Comparison of ENCODE assay signal across 8 cellular contexts in the genomic region with DNA sequence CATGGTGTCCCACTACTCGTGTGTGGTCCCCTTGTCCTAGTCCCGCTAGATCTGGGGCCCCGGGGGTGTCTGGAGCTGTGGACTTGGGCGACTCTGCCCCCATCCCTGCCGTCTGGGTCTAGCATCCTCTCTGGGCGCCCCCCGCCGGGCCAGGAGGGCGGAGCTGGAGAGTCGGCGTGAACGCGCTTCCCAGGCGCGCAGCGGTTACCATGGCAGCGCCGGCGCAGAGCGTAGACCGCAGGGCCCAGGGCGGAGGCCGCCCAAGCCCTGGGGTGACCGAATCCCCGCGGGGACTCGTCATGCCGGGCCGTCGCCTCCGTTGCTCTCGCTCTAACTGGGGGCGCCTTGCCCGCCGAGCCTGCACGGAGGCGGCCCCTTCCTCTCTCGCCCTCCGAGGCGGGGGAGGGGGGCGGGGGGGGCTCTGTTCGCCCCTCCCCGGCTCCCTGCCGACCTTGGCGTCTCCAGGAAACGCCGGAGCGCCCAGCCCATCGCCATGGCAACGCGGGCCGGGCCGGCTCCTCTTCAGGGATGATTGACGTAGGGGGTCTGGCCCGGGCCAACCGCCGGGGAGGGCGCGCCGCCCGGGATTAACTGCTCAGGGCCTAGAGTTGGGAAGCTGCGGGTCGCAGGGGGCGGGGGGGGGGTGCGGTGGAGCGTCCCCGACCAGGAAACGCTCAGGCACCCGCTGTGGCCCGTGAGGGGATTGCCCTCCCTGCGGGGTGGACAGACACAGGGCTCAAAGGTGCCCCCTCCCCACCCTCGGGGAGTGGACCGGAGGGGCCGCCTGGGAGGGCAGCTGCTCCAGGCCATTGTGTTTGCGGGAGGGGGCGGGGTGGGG. TPM values are rescaled to one million over a fixed set of nuclear protein-coding genes. Genes with fewer than 3 reads are reported as not detected.
A peak's percentile ranks its signal among the peaks of the same experiment; 100 is the strongest.
DNase-seq lines count a peak whose midpoint lies in the region; ATAC-seq and TF ChIP-seq lines count a peak whose summit lies in the region.

No MANE protein-coding gene starts in this region.

- CTCF ChIA-PET in AG04449 (lab: Yijun Ruan, JAX) = interaction anchor here (1.0 to 1.3 kb wide), 4 partner anchors 9 to 18 kb away, joined by 3 to 6 read pairs (median 4); a partner anchor contains a TSS

- H3K4me3 ChIP-seq in AG04449 (ENCODE audit: low read depth, low read length) = peak overlapping the region; percentile 32
- H3K4me3 ChIP-seq in SJSA1 = peak overlapping the region; percentile 45

- H3K4me1 ChIP-seq in SJSA1 (replicated peaks) = peaks cover 29% of the 10 kb centered on the region

- POLR2A ChIA-PET in AG04449 (lab: Yijun Ruan, JAX) = interaction anchor here (1.0 kb wide), 1 partner anchor 10 kb away, joined by 3 read pairs; a partner anchor contains a TSS

- H3K36me3 ChIP-seq in SJSA1 = no peaks in the 10 kb centered on the region

- H3K9me3 ChIP-seq in SJSA1 (replicated peaks) = 0 out of 2 replicates have a peak, but pooled peaks cover 3% of the 10 kb centered on the region

- intact Hi-C loops in cardiac septum (cut with DNase I) (no loop called here), posterior vena cava (cut with DNase I) (no loop called here)

- no peak for DNase-seq in AG04449 (ENCODE audit: low read depth, low spot score)
- peak; percentile 87 to 90 for DNase-seq in SJSA1 (ENCODE audit: low read depth in 1 of 2, low spot score in 2 of 2)
- peak; percentile 84 for DNase-seq in cardiac septum (ENCODE audit: low spot score)
- DNase-seq in posterior vena cava (ENCODE audit: low spot score) = peak; percentile 93
- no peak for DNase-seq in kidney glomerular epithelial cell (lab: John Stamatoyannopoulos, UW)

- peak overlapping the region; percentile 59 for H3K4me3 Mint-ChIP-seq in activated naive CD4-positive, alpha-beta T cell treated with anti-CD3 and anti-CD28 coated beads, Interleukin-2, amount 50 U/mL, for 24 hours

- no peaks in the 10 kb centered on the region for H3K27me3 Mint-ChIP-seq in activated naive CD4-positive, alpha-beta T cell treated with anti-CD3 and anti-CD28 coated beads, Interleukin-2, amount 50 U/mL, for 24 hours

- no peaks in the 10 kb centered on the region for H3K36me3 Mint-ChIP-seq in activated naive CD4-positive, alpha-beta T cell treated with anti-CD3 and anti-CD28 coated beads, Interleukin-2, amount 50 U/mL, for 24 hours

- H3K27me3 ChIP-seq in SJSA1 (replicated peaks) = no peaks in the 10 kb centered on the region

- peak overlapping the region; percentile 89 for H3K27ac ChIP-seq in SJSA1

- peaks cover 10% of the 10 kb centered on the region for H3K4me1 Mint-ChIP-seq in activated naive CD4-positive, alpha-beta T cell treated with anti-CD3 and anti-CD28 coated beads, Interleukin-2, amount 50 U/mL, for 24 hours

- H3K27ac Mint-ChIP-seq in activated naive CD4-positive, alpha-beta T cell treated with anti-CD3 and anti-CD28 coated beads, Interleukin-2, amount 50 U/mL, for 24 hours = no peak overlapping the region

- no peaks in the 10 kb centered on the region for H3K9me3 Mint-ChIP-seq in activated naive CD4-positive, alpha-beta T cell treated with anti-CD3 and anti-CD28 coated beads, Interleukin-2, amount 50 U/mL, for 24 hours

- no peak for TF ChIP-seq CTCF in AG04449 (IDR thresholded peaks at IDR 0.05; ENCODE audit: insufficient read depth, low read length, missing control alignments)

- ATAC-seq in GM19043 (IDR thresholded peaks at IDR 0.05; ENCODE audit: low read depth, unreplicated experiment) (peak; percentile 56), HG03565 (IDR thresholded peaks at IDR 0.05; ENCODE audit: unreplicated experiment) (peak; percentile 59)

RNA-seq across cellular contexts. Expression of a gene that starts 8.9 kb away (rescaled TPM):
- 2.0 and 5.4 TPM in 2 replicates for total RNA-seq in SJSA1 (2014; rRNA removed; shearing (Covaris generic))
- 32.9 TPM for total RNA-seq in cardiac septum
- 10 to 100 TPM; 27.5 to 28.1 TPM for total RNA-seq in posterior vena cava

RNA-seq across cellular contexts. Expression of a gene that starts 9.9 kb away (rescaled TPM):
- total RNA-seq in SJSA1 (2014; rRNA removed; shearing (Covaris generic)) = 18.9 and 43.4 TPM in 2 replicates
- total RNA-seq in cardiac septum = 47.4 TPM
- total RNA-seq in posterior vena cava = 10 to 100 TPM; 54.4 to 56.9 TPM

RNA-seq across cellular contexts. Expression of a gene that starts 31.6 kb away (rescaled TPM):
- total RNA-seq in SJSA1 (2014; rRNA removed; shearing (Covaris generic)) = not detected in 2 replicates
- total RNA-seq in cardiac septum = 2.5 TPM
- total RNA-seq in posterior vena cava = 10 to 100 TPM in 1 of 2 donors, 1 to 10 TPM in 1; 6.8 to 16.8 TPM

RNA-seq across cellular contexts. Expression of a gene that starts 43.1 kb away (rescaled TPM):
- 12.4 and 21.9 TPM in 2 replicates for total RNA-seq in SJSA1 (2014; rRNA removed; shearing (Covaris generic))
- total RNA-seq in cardiac septum (4.3 TPM), posterior vena cava (1 to 10 TPM; 3.1 to 4.5 TPM)

Comparison
In these comparisons a context has a peak if more than half of its experiments do, and no peak if none do; other contexts are left out.
1. DNase-seq: peak in SJSA1 (2 of 2), cardiac septum (single experiment) and posterior vena cava (single experiment); none in AG04449 (single experiment) and kidney glomerular epithelial cell (single experiment).